ENCODE assay signal across 22 cellular contexts in the genomic region with DNA sequence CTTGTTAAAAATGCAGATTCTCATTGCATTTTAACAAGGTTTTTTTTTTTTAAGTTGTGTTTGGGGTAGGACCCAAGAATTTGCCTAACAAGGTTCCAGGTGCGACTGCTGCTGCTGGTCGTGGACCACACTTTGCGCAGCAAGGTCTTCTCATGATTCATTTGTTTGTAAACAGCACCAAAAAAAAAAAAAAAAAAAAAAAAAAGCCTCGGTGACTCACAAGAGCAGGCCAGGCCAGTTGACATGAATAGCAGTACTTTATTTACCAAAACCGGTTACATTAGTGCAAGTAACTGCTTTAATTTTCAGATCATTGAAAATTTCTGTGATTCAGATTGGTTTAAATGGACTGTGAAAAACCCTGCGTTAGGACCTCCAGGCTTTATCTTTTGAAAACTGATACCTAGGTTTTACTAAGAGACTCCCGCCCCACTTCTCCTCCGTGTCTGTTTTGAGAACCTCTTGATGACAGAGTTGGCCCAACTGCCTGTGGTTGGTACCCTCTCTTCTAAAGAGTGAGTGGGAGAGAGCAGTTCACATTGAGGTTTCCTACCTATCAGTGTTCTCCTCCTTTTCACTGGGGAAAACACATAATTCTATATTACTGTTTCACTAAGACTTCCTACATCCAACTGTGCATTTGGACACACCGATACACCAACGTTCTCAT.
DNase-seq lines count a peak whose midpoint lies in the region; ATAC-seq, FAIRE-seq and TF ChIP-seq lines count a peak whose summit lies in the region.
"Had no signal": no experiment of that assay in that cellular context is flagged by ENCODE, and none has a peak within 500 bp of the region (broad histone marks: within the 10 kb centered on the region; RNA-seq: fewer than 3 reads in every experiment).

No MANE protein-coding gene starts in this region.

- H3K9ac ChIP-seq in keratinocyte (ENCODE audit: control insufficient read depth, extremely low read depth, insufficient read depth, low read length): no peak overlapping the region
- no peak overlapping the region for H3K9ac ChIP-seq in SK-N-SH

- TF ChIP-seq CTCF in keratinocyte (optimal IDR thresholded peaks at IDR 0.05 in 1 of 3, IDR thresholded peaks at IDR 0.05 in 1 of 3, conservative IDR thresholded peaks at IDR 0.05 in 1 of 3; ENCODE audit: extremely low read depth in 1 of 3, insufficient read depth in 2 of 3, low read length in 3 of 3): no peak
- no peak for TF ChIP-seq CTCF in SK-N-SH (IDR thresholded peaks at IDR 0.05)

- H3K4me3 ChIP-seq in H7 (ENCODE audit: insufficient read depth, low read depth, low read length): no peak overlapping the region
- no peak overlapping the region for H3K4me3 ChIP-seq in keratinocyte (ENCODE audit: control insufficient read depth in 2 of 3, extremely low read depth in 1 of 3, insufficient read depth in 2 of 3, low read depth in 1 of 3, low read length in 3 of 3)
- no peak overlapping the region for H3K4me3 ChIP-seq in SK-N-SH (ENCODE audit: low read depth in 2 of 2, low read length in 1 of 2)
- H3K4me3 ChIP-seq: SJSA1 had no signal

- peak; percentile 56 for FAIRE-seq in keratinocyte (lab: Jason Lieb, UNC)
- FAIRE-seq: D721Med had no signal

- H2AFZ ChIP-seq in keratinocyte (ENCODE audit: control insufficient read depth, low read length) (no peak overlapping the region), SK-N-SH (ENCODE audit: low read depth) (no peak overlapping the region)

- intact Hi-C loops in left cardiac atrium (cut with DNase I): no loop called here

- H3K79me2 ChIP-seq in keratinocyte (ENCODE audit: control insufficient read depth, insufficient read depth, low read length) (no peaks in the 10 kb centered on the region), SK-N-SH (ENCODE audit: insufficient read depth) (no peaks in the 10 kb centered on the region)

- H3K27me3 ChIP-seq in H7 (ENCODE audit: control insufficient read depth, insufficient read depth, low read length) (no peaks in the 10 kb centered on the region), keratinocyte (ENCODE audit: control insufficient read depth, extremely low read depth, insufficient read depth, low read length) (no peaks in the 10 kb centered on the region), SK-N-SH (ENCODE audit: insufficient read depth) (no peaks in the 10 kb centered on the region)
- H3K27me3 ChIP-seq: brain microvascular endothelial cell, neutrophil, SJSA1 had no signal

- ATAC-seq in GM21360 (IDR thresholded peaks at IDR 0.05; ENCODE audit: unreplicated experiment) (no peak), left cardiac atrium (no peak)
- ATAC-seq: esophagus mucosa, right cardiac atrium had no signal

- no peak for TF ChIP-seq EP300 in SK-N-SH (IDR thresholded peaks at IDR 0.05; ENCODE audit: borderline replicate concordance in 1 of 2, low read depth in 1 of 2, low read length in 1 of 2)

- H3K9me1 ChIP-seq in keratinocyte (ENCODE audit: control insufficient read depth, extremely low read depth, insufficient read depth, low read length): no peaks in the 10 kb centered on the region

- H3K9me2 ChIP-seq in SK-N-SH: no peaks in the 10 kb centered on the region

- TF ChIP-seq RAD21 in SK-N-SH (IDR thresholded peaks at IDR 0.05; ENCODE audit: low read length): no peak

- H3K27ac ChIP-seq in keratinocyte (ENCODE audit: control insufficient read depth, insufficient read depth, low read length): no peak overlapping the region
- no peak overlapping the region for H3K27ac ChIP-seq in SK-N-SH (ENCODE audit: low read depth in 2 of 2, low read length in 1 of 2)
- H3K27ac ChIP-seq: brain microvascular endothelial cell, neutrophil, SJSA1 had no signal

- dilution Hi-C loops in keratinocyte (cut with MboI; ENCODE audit: extremely low pct_ligation_motif_present, low sequenced_read_pairs): no loop called here

- no peaks in the 10 kb centered on the region for H3F3A ChIP-seq in SK-N-SH (replicated peaks; ENCODE audit: insufficient read depth)

- peak; percentile 24 for DNase-seq in AG08395 (ENCODE audit: low spot score)
- peak; percentile 16 for DNase-seq in H7
- peak; percentile 13 for DNase-seq in amniotic epithelial cell (ENCODE audit: low read depth)
- no peak for DNase-seq in keratinocyte (ENCODE audit: low read depth, low spot score)
- no peak for DNase-seq in SK-N-SH
- DNase-seq in NCI-H2196 (lab: John Stamatoyannopoulos, UW; ENCODE audit: unreplicated experiment): no peak
- DNase-seq in left cardiac atrium: no peak
- DNase-seq: activated CD4-positive, alpha-beta T cell treated with anti-CD3 and anti-CD28 coated beads for 1 hour; activated CD8-positive, alpha-beta memory T cell treated with anti-CD3 and anti-CD28 coated beads, Interleukin-2, amount 50 U/mL, for 48 hours; activated naive CD4-positive, alpha-beta T cell treated with anti-CD3 and anti-CD28 coated beads for 36 hours; brain microvascular endothelial cell; dermis blood vessel endothelial cell; Kasumi-1; midbrain; NCI-H1436 treated with DMSO at 0.1 percent for 48 hours; NCI-H446 treated with DMSO at 0.1 percent for 48 hours; right cardiac atrium had no signal

- CTCF ChIA-PET in SK-N-SH (lab: Yijun Ruan, JAX): no interaction called here

- H4K20me1 ChIP-seq in keratinocyte (ENCODE audit: control insufficient read depth, extremely low read depth, insufficient read depth, low read length) (no peaks in the 10 kb centered on the region), SK-N-SH (ENCODE audit: insufficient read depth) (no peaks in the 10 kb centered on the region)

- H3K9me3 ChIP-seq in keratinocyte (ENCODE audit: control insufficient read depth, low read depth, low read length): no peaks in the 10 kb centered on the region
- no peaks in the 10 kb centered on the region for H3K9me3 ChIP-seq in SK-N-SH
- H3K9me3 ChIP-seq: neutrophil, SJSA1 had no signal

- H3K4me2 ChIP-seq in keratinocyte (ENCODE audit: control insufficient read depth, extremely low read depth, insufficient read depth, low read depth, low read length): no peak overlapping the region
- no peak overlapping the region for H3K4me2 ChIP-seq in SK-N-SH

- POLR2A ChIA-PET in SK-N-SH (lab: Yijun Ruan, JAX): no interaction called here

- 46% methylated on average over 10 of the region's 10 CpGs for WGBS in SK-N-SH (ENCODE audit: low lambda C conversion rate)

- H3K4me1 ChIP-seq in keratinocyte (ENCODE audit: control insufficient read depth, extremely low read depth, insufficient read depth, low read length): peaks cover 11% of the 10 kb centered on the region
- H3K4me1 ChIP-seq in SK-N-SH (ENCODE audit: control insufficient read depth in 1 of 2, insufficient read depth in 2 of 2, low read depth in 1 of 2, low read length in 1 of 2): no peaks in the 10 kb centered on the region

- H3K36me3 ChIP-seq in H7 (replicated peaks; ENCODE audit: control insufficient read depth, insufficient read depth, low read length): no peaks in the 10 kb centered on the region
- H3K36me3 ChIP-seq in keratinocyte (ENCODE audit: control insufficient read depth in 2 of 2, extremely low read depth in 1 of 2, insufficient read depth in 2 of 2, low read length in 2 of 2): no peaks in the 10 kb centered on the region
- no peaks in the 10 kb centered on the region for H3K36me3 ChIP-seq in SK-N-SH (replicated peaks in 1 of 2; ENCODE audit: control insufficient read depth in 1 of 2, insufficient read depth in 2 of 2, low read length in 1 of 2)
- H3K36me3 ChIP-seq: brain microvascular endothelial cell, neutrophil, SJSA1 had no signal

TF ChIP-seq in SK-N-SH, 30 proteins besides CTCF, POLR2A, EP300 and RAD21:
- TF ChIP-seq POLR2AphosphoS5 (IDR thresholded peaks at IDR 0.05; ENCODE audit: low read depth, low read length) (no peak), MEF2A (IDR thresholded peaks at IDR 0.05; ENCODE audit: borderline replicate concordance, low read depth) (no peak), JUND (IDR thresholded peaks at IDR 0.05) (no peak), TCF12 (IDR thresholded peaks at IDR 0.05) (no peak), RXRA (IDR thresholded peaks at IDR 0.05; ENCODE audit: borderline replicate concordance, low read depth) (no peak)

Comparison
In these comparisons a context has a peak if more than half of its experiments do, and no peak if none do; other contexts are left out.
1. DNase-seq: peak in AG08395 (single experiment), H7 (single experiment) and amniotic epithelial cell (single experiment); none in keratinocyte (single experiment), SK-N-SH (single experiment), NCI-H2196 (single experiment) and left cardiac atrium (single experiment).